In the genomic region with DNA sequence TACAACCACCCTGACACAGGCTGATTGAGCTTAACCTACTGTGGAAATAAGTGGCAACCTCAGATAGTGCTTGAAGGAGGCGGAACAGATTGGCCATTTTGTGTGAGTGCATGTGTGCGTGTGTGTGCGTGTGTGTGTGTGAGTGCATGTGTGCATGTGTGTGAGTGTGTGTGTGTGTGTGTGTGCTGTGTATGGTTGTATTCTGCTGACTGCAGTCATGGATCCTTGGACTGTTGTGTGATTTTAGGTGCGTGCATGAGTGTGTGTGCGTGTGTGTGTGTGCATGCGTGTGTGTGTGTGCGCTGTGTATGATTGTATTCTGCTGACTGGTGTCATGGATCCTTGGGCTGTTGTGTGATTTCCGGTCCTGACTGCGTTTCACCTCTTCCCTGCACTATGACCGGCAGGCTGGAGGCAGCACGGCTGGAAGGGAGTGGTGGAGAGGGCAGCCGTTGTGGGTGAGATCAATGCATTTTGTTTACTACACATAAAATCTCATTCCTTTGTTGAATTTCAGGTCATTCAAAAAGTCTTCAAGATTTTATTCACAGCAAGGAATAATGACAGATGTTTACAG, we compare ENCODE assay signal across 21 cellular contexts. TPM values are rescaled to one million over a fixed set of nuclear protein-coding genes. Genes with fewer than 3 reads are reported as not detected.
DNase-seq lines count a peak whose midpoint lies in the region; TF ChIP-seq lines count a peak whose summit lies in the region.
"Had no signal": no experiment of that assay in that cellular context is flagged by ENCODE, and none has a peak within 500 bp of the region (broad histone marks: within the 10 kb centered on the region; RNA-seq: fewer than 3 reads in every experiment).

No MANE protein-coding gene starts in this region.

- no peaks in the 10 kb centered on the region for H3K9me3 Mint-ChIP-seq in brain
- H3K9me3 Mint-ChIP-seq: activated CD8-positive, alpha-beta T cell treated with anti-CD3 and anti-CD28 coated beads for 36 hours; stimulated activated naive CD8-positive, alpha-beta T cell treated with anti-CD3 and anti-CD28 coated beads, Interleukin-15, amount 100 ng/mL, for 72 hours had no signal

- TF ChIP-seq CTCF in brain (conservative IDR thresholded peaks at IDR 0.05) (no peak), liver (IDR thresholded peaks at IDR 0.05; ENCODE audit: low read depth, low read length, missing input control) (no peak), spleen (IDR thresholded peaks at IDR 0.05 in 8 of 11, conservative IDR thresholded peaks at IDR 0.05 in 3 of 11) (no peak), GM10248 (IDR thresholded peaks at IDR 0.05; ENCODE audit: control extremely low read depth, extremely low read depth, low read depth, missing control alignments) (no peak)

- no peak for TF ChIP-seq POLR2A in spleen (IDR thresholded peaks at IDR 0.05)

- peak; percentile 37 for DNase-seq in DMS153 (lab: John Stamatoyannopoulos, UW)
- no peak for DNase-seq in DMS153 treated with DMSO at 0.1 percent for 48 hours (lab: John Stamatoyannopoulos, UW; ENCODE audit: unreplicated experiment)
- peak; percentile 50 for DNase-seq in spleen
- DNase-seq in GM10248 (ENCODE audit: extremely low spot score), result no peak
- no peak for DNase-seq in T-helper 9 cell
- DNase-seq in stimulated activated naive CD4-positive, alpha-beta T cell treated with Interleukin-2 at 50 U/mL for 16 hours (lab: John Stamatoyannopoulos, UW), result no peak
- DNase-seq: activated CD8-positive, alpha-beta T cell treated with anti-CD3 and anti-CD28 coated beads for 36 hours; GM23248; heart left ventricle; left ventricle myocardium inferior; NCI-H524 treated with DMSO at 0.1 percent for 48 hours; nucleus accumbens; stimulated activated CD4-positive, alpha-beta T cell treated with anti-CD3 and anti-CD28 coated beads, Interleukin-12 subunit alpha, Interleukin-12 subunit beta, amount 100 ng/mL, for 4 hours; stimulated activated CD4-positive, alpha-beta T cell treated with anti-CD3 and anti-CD28 coated beads, Interleukin-4, amount 100 ng/mL, for 4 hours; stimulated activated naive CD8-positive, alpha-beta T cell treated with anti-CD3 and anti-CD28 coated beads, Interleukin-15, amount 100 ng/mL, for 72 hours; T1000 had no signal

- POLR2A ChIA-PET in GM10248 (lab: Yijun Ruan, JAX), result no interaction called here

- intact Hi-C loops in spleen (cut with DNase I; ENCODE audit: low total_unique reads), result no loop called here

- H3K9me3 ChIP-seq in liver (ENCODE audit: control insufficient read depth in 4 of 4, low read length in 3 of 4) (no peaks in the 10 kb centered on the region), spleen (no peaks in the 10 kb centered on the region)
- H3K9me3 ChIP-seq: breast epithelium, heart left ventricle, left ventricle myocardium inferior, tibial nerve had no signal

- H3K4me3 Mint-ChIP-seq in brain, result peak overlapping the region in 3 of 5 experiments; percentile 12 to 63 (median 32)
- H3K4me3 Mint-ChIP-seq: activated CD8-positive, alpha-beta T cell treated with anti-CD3 and anti-CD28 coated beads for 36 hours; stimulated activated naive CD8-positive, alpha-beta T cell treated with anti-CD3 and anti-CD28 coated beads, Interleukin-15, amount 100 ng/mL, for 72 hours had no signal

- TF ChIP-seq RAD21 in liver (IDR thresholded peaks at IDR 0.05), result peak in 1 of 2 donors; percentile 32

- no peak overlapping the region for H3K9ac ChIP-seq in liver (ENCODE audit: low read depth in 1 of 2, low read length in 2 of 2)
- H3K9ac ChIP-seq: GM23248 had no signal

- H3K4me1 ChIP-seq in liver (ENCODE audit: control insufficient read depth in 4 of 4, insufficient read depth in 4 of 4, low read length in 3 of 4) (peaks cover 0 to 21% (median 11%) of the 10 kb centered on the region in 4 donors), spleen (peaks cover 0 to 57% (median 24%) of the 10 kb centered on the region in 6 donors)

- H3K4me3 ChIP-seq in liver (ENCODE audit: low read depth in 1 of 3, low read length in 3 of 3) (no peak overlapping the region), spleen (no peak overlapping the region)
- H3K4me3 ChIP-seq: breast epithelium, GM23248, heart left ventricle, left ventricle myocardium inferior, tibial nerve had no signal

- 51% methylated on average over 12 of the region's 12 CpGs for WGBS in liver
- 75 to 92% (median 83%) methylated on average over 12 of the region's 12 CpGs for WGBS in spleen, 5 donors

- H3K36me3 Mint-ChIP-seq in brain, result peaks cover 9% of the 10 kb centered on the region

- no peaks in the 10 kb centered on the region for H3K27me3 ChIP-seq in liver (ENCODE audit: control insufficient read depth in 4 of 4, insufficient read depth in 4 of 4, low read length in 3 of 4)
- no peaks in the 10 kb centered on the region for H3K27me3 ChIP-seq in spleen (replicated peaks in 1 of 7)
- H3K27me3 ChIP-seq: breast epithelium, heart left ventricle, tibial nerve had no signal

- H3K27ac ChIP-seq in liver (ENCODE audit: low read depth in 1 of 2, low read length in 2 of 2) (peak overlapping the region in 1 of 2 donors; percentile 11), spleen (no peak overlapping the region)
- H3K27ac ChIP-seq: 22Rv1, breast epithelium, GM23248, heart left ventricle, left ventricle myocardium inferior, tibial nerve had no signal

- peak overlapping the region in 4 of 5 experiments; percentile 7 to 74 (median 56) for H3K27ac Mint-ChIP-seq in brain
- H3K27ac Mint-ChIP-seq: activated CD8-positive, alpha-beta T cell treated with anti-CD3 and anti-CD28 coated beads for 36 hours; stimulated activated naive CD8-positive, alpha-beta T cell treated with anti-CD3 and anti-CD28 coated beads, Interleukin-15, amount 100 ng/mL, for 72 hours had no signal

- H3K4me1 Mint-ChIP-seq in brain, result peaks cover 68% of the 10 kb centered on the region

- CTCF ChIA-PET in GM10248 (lab: Yijun Ruan, JAX), result no interaction called here

- H3K36me3 ChIP-seq in liver (ENCODE audit: control insufficient read depth in 4 of 4, insufficient read depth in 3 of 4, low read depth in 1 of 4, low read length in 3 of 4) (no peaks in the 10 kb centered on the region), spleen (peaks cover 0 to 5% (median 0%) of the 10 kb centered on the region in 6 donors)
- H3K36me3 ChIP-seq: breast epithelium had no signal

- no peaks in the 10 kb centered on the region for H3K27me3 Mint-ChIP-seq in brain
- H3K27me3 Mint-ChIP-seq: activated CD8-positive, alpha-beta T cell treated with anti-CD3 and anti-CD28 coated beads for 36 hours; stimulated activated naive CD8-positive, alpha-beta T cell treated with anti-CD3 and anti-CD28 coated beads, Interleukin-15, amount 100 ng/mL, for 72 hours had no signal

TF ChIP-seq in liver, 16 proteins besides CTCF, POLR2A, EP300 and RAD21:
- no peak for TF ChIP-seq EGR1 (IDR thresholded peaks at IDR 0.05; ENCODE audit: low read depth in 2 of 2)
- no peak for TF ChIP-seq FOXA1 (IDR thresholded peaks at IDR 0.05)
- peak; percentile 45 to 47 for TF ChIP-seq HNF4A (conservative IDR thresholded peaks at IDR 0.05)
- peak; percentile 31 to 48 for TF ChIP-seq RXRA (IDR thresholded peaks at IDR 0.05)
- TF ChIP-seq SP1 (IDR thresholded peaks at IDR 0.05), result peak; percentile 66
- TF ChIP-seq, protein P1, sequence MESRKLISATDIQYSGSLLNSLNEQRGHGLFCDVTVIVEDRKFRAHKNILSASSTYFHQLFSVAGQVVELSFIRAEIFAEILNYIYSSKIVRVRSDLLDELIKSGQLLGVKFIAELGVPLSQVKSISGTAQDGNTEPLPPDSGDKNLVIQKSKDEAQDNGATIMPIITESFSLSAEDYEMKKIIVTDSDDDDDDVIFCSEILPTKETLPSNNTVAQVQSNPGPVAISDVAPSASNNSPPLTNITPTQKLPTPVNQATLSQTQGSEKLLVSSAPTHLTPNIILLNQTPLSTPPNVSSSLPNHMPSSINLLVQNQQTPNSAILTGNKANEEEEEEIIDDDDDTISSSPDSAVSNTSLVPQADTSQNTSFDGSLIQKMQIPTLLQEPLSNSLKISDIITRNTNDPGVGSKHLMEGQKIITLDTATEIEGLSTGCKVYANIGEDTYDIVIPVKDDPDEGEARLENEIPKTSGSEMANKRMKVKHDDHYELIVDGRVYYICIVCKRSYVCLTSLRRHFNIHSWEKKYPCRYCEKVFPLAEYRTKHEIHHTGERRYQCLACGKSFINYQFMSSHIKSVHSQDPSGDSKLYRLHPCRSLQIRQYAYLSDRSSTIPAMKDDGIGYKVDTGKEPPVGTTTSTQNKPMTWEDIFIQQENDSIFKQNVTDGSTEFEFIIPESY (IDR thresholded peaks at IDR 0.05), result no peak

RNA-seq across cellular contexts. Expression of gene IQCE, which starts 6.3 kb away (rescaled TPM):
- polyA plus RNA-seq in brain (ENCODE audit: insufficient read depth, low read depth, low replicate concordance), result 18.0 TPM
- total RNA-seq in liver, result 1 to 10 TPM; 2.6 to 5.9 TPM
- polyA plus RNA-seq in liver, result 1 to 10 TPM; 2.1 to 4.6 TPM
- 10 to 100 TPM in 6 of 7 donors, 1 to 10 TPM in 1; 7.1 to 17.1 (median 13.2) TPM for total RNA-seq in spleen
- 1 to 10 TPM; 1.2 to 4.4 (median 2.2) TPM for polyA plus RNA-seq in spleen

RNA-seq across cellular contexts. Expression of gene BRAT1, which starts 9.7 kb away (rescaled TPM):
- 49.3 TPM for polyA plus RNA-seq in brain (ENCODE audit: insufficient read depth, low read depth, low replicate concordance)
- 10 to 100 TPM; 16.5 to 20.7 TPM for total RNA-seq in liver
- 10 to 100 TPM in 1 of 2 donors, 1 to 10 TPM in 1; 10.0 to 16.9 TPM for polyA plus RNA-seq in liver
- total RNA-seq in spleen, result 10 to 100 TPM; 25.3 to 37.3 (median 32.2) TPM
- 10 to 100 TPM; 26.6 to 50.9 (median 48.9) TPM for polyA plus RNA-seq in spleen

RNA-seq across cellular contexts. Expression of gene LFNG, which starts 45.5 kb away (rescaled TPM):
- polyA plus RNA-seq in brain (ENCODE audit: insufficient read depth, low read depth, low replicate concordance) (86.6 TPM), liver (1 to 10 TPM in 1 of 2 donors, under 1 TPM in 1; 0.22 to 2.4 TPM), spleen (10 to 100 TPM; 21.2 to 22.4 (median 21.6) TPM)
- total RNA-seq in liver (1 to 10 TPM; 2.8 to 2.9 TPM), spleen (10 to 100 TPM; 33.3 to 47.4 (median 42.3) TPM)

Comparison
In these comparisons a context has a peak if more than half of its experiments do, and no peak if none do; other contexts are left out.
1. DNase-seq: peak in DMS153 (single experiment) and spleen (single experiment); none in DMS153 treated with DMSO at 0.1 percent for 48 hours (single experiment), GM10248 (single experiment), T-helper 9 cell (single experiment) and stimulated activated naive CD4-positive, alpha-beta T cell treated with Interleukin-2 at 50 U/mL for 16 hours (single experiment).
2. RNA of gene LFNG, which starts 45.5 kb away (polyA plus RNA-seq): 86.6 TPM in brain (single experiment) and 21.2 to 22.4 TPM in spleen; 0.22 to 2.4 TPM in liver; every median in the first group is over 4 times any median in the second.